ENCODE assay signal across 27 cellular contexts in the genomic region with DNA sequence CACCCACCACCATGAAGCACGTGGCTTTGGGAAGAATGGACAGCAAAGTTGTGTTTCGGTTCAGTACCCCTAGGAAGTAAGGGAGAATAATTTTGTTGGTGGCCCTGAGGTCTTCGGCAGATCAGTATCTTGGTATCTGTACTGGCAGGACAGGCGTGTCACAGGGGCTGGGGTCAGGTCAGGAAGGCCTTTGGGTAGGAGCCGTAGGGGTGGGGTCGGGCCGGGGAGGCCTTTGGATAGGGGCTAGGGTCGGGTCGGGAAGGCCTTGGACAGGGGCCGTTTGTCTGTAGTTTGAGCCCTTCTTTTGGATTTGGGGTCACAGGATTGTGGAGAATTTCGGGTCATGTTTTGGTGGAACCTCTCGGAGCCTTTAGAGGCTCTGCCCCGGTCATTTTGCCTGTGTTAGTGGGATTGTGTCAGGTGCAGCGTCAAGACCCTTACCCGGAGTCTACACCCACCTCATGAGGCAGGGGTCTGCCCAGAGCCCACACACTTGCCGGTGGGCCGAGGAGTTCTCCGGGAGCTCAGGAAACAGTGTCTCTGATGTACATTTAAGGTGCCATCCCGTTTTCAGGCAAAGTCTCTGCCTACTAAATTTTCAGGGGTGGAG.
"Had no signal": no experiment of that assay in that cellular context is flagged by ENCODE, and none has a peak within 500 bp of the region (broad histone marks: within the 10 kb centered on the region; RNA-seq: fewer than 3 reads in every experiment).

No MANE protein-coding gene starts in this region.

- DNase-seq: dermis blood vessel endothelial cell; effector memory CD4-positive, alpha-beta T cell; foreskin keratinocyte; kidney glomerular epithelial cell; left colon; left ventricle myocardium superior; lower lobe of right lung; stimulated activated CD4-positive, alpha-beta T cell treated with anti-CD3 and anti-CD28 coated beads, Interleukin-2, amount 100 ng/mL, for 24 hours; stimulated activated CD4-positive, alpha-beta T cell treated with anti-CD3 and anti-CD28 coated beads, Interleukin-4, amount 100 ng/mL, for 24 hours; stimulated activated naive CD8-positive, alpha-beta T cell treated with anti-CD3 and anti-CD28 coated beads, Interleukin-15, Interleukin-2, amounts not matched to agents 100 U/mL and 50 U/mL, for 24 hours; substantia nigra; testis; tibial artery had no signal

- ATAC-seq: foreskin keratinocyte; gastroesophageal sphincter; heart left ventricle; left colon; left ventricle myocardium superior; lower lobe of right lung; pancreas; sciatic nerve; stimulated activated effector memory CD8-positive, alpha-beta T cell treated with anti-CD3 and anti-CD28 coated beads, Interleukin-12 subunit alpha, Interleukin-12 subunit beta, amount 100 ng/mL, for 72 hours; stimulated activated naive CD8-positive, alpha-beta T cell treated with anti-CD3 and anti-CD28 coated beads, Interleukin-15, Interleukin-2, amounts not matched to agents 100 U/mL and 50 U/mL, for 24 hours had no signal

- H3K4me2 ChIP-seq: hepatocyte, smooth muscle cell had no signal

- H2AFZ ChIP-seq: hepatocyte had no signal

- H3K4me1 ChIP-seq: foreskin keratinocyte, lower lobe of right lung, pancreas, upper lobe of left lung had no signal

- H3K4me3 Mint-ChIP-seq: central memory CD8-positive, alpha-beta T cell; nephron; stimulated activated effector memory CD8-positive, alpha-beta T cell treated with anti-CD3 and anti-CD28 coated beads, Interleukin-12 subunit alpha, Interleukin-12 subunit beta, amount 100 ng/mL, for 72 hours had no signal

- H3K36me3 ChIP-seq: esophagus muscularis mucosa, heart left ventricle, lower lobe of right lung, pancreas, tibial artery, upper lobe of left lung had no signal

- H3K27ac Mint-ChIP-seq: nephron; progenitor cell of endocrine pancreas; stimulated activated effector memory CD8-positive, alpha-beta T cell treated with anti-CD3 and anti-CD28 coated beads, Interleukin-12 subunit alpha, Interleukin-12 subunit beta, amount 100 ng/mL, for 72 hours had no signal

- H3K9me3 Mint-ChIP-seq: central memory CD8-positive, alpha-beta T cell; stimulated activated effector memory CD8-positive, alpha-beta T cell treated with anti-CD3 and anti-CD28 coated beads, Interleukin-12 subunit alpha, Interleukin-12 subunit beta, amount 100 ng/mL, for 72 hours had no signal

- H3K27ac ChIP-seq: coronary artery, esophagus muscularis mucosa, foreskin keratinocyte, gastroesophageal sphincter, heart left ventricle, hepatocyte, lower lobe of right lung, neutrophil, pancreas, testis, tibial artery, upper lobe of left lung had no signal

- H3K9me3 ChIP-seq: esophagus muscularis mucosa, gastroesophageal sphincter, heart left ventricle, lower lobe of right lung, neutrophil, pancreas, testis, tibial artery, upper lobe of left lung had no signal

- H3K4me1 Mint-ChIP-seq: central memory CD8-positive, alpha-beta T cell had no signal

- H3K36me3 Mint-ChIP-seq: stimulated activated effector memory CD8-positive, alpha-beta T cell treated with anti-CD3 and anti-CD28 coated beads, Interleukin-12 subunit alpha, Interleukin-12 subunit beta, amount 100 ng/mL, for 72 hours had no signal

- H3K27me3 ChIP-seq: esophagus muscularis mucosa, gastroesophageal sphincter, heart left ventricle, hepatocyte, neutrophil, pancreas, testis, tibial artery, upper lobe of left lung had no signal

- H3K27me3 Mint-ChIP-seq: progenitor cell of endocrine pancreas had no signal

- H3K4me3 ChIP-seq: coronary artery, esophagus muscularis mucosa, gastroesophageal sphincter, heart left ventricle, hepatocyte, lower lobe of right lung, pancreas, smooth muscle cell, testis, tibial artery, upper lobe of left lung had no signal
